Comparison of ENCODE assay signal across 14 cellular contexts in genomic region chr15:64232400-64232799, GRCh38.
DNase-seq lines count a peak whose midpoint lies in the region; ATAC-seq, FAIRE-seq and TF ChIP-seq lines count a peak whose summit lies in the region.
"Had no signal": no experiment of that assay in that cellular context is flagged by ENCODE, and none has a peak within 500 bp of the region (broad histone marks: within the 10 kb centered on the region; RNA-seq: fewer than 3 reads in every experiment).

No MANE protein-coding gene starts in this region.

- no peak overlapping the region for H3K27ac ChIP-seq in psoas muscle

- 33 to 52% (median 44%) methylated on average over 1 of the region's 1 CpG for WGBS in psoas muscle, 3 donors

- FAIRE-seq in RCC 7860 (lab: Jason Lieb, UNC): peak; percentile 99

- DNase-seq in GM03348 (ENCODE audit: low spot score) (peak; percentile 51), RCC 7860 (ENCODE audit: low spot score) (peak; percentile 91), epithelial cell of esophagus (ENCODE audit: low read depth) (peak; percentile 53), psoas muscle (no peak), H7 (no peak), NCI-H2107 treated with DMSO at 0.1 percent for 48 hours (lab: John Stamatoyannopoulos, UW; ENCODE audit: unreplicated experiment) (no peak), COLO829 (ENCODE audit: low spot score) (no peak)
- DNase-seq in stimulated activated naive CD4-positive, alpha-beta T cell treated with Interleukin-2 at 50 U/mL for 16 hours (lab: John Stamatoyannopoulos, UW): no peak
- DNase-seq: activated CD4-positive, alpha-beta memory T cell treated with anti-CD3 and anti-CD28 coated beads, Interleukin-2, amount 10 ng/mL, durations not matched to agents 7 days and 5 days; activated effector memory CD4-positive, alpha-beta T cell treated with anti-CD3 and anti-CD28 coated beads, Interleukin-2, amount 50 U/mL, for 16 hours; caudate nucleus; NCI-H345; T-helper 9 cell had no signal

- no peaks in the 10 kb centered on the region for H3K9me3 ChIP-seq in psoas muscle

- no peaks in the 10 kb centered on the region for H3K27me3 ChIP-seq in psoas muscle (ENCODE audit: insufficient read depth in 3 of 3, low read length in 2 of 3)
- no peaks in the 10 kb centered on the region for H3K27me3 ChIP-seq in H7 (ENCODE audit: control insufficient read depth, insufficient read depth, low read length)

- intact Hi-C loops in psoas muscle (cut with DNase I): no loop called here

- H3K36me3 ChIP-seq in psoas muscle (ENCODE audit: insufficient read depth in 1 of 2, low read depth in 1 of 2) (no peaks in the 10 kb centered on the region), H7 (replicated peaks; ENCODE audit: control insufficient read depth, insufficient read depth, low read length) (no peaks in the 10 kb centered on the region)

- TF ChIP-seq CTCF in epithelial cell of esophagus (IDR thresholded peaks at IDR 0.05; ENCODE audit: insufficient read depth, low read depth, low read length, missing control alignments) (no peak), psoas muscle (IDR thresholded peaks at IDR 0.05) (no peak)

- peak in 3 of 4 donors; percentile 40 to 60 (median 59) for ATAC-seq in psoas muscle
- ATAC-seq: esophagus mucosa had no signal

- H3K4me3 ChIP-seq in epithelial cell of esophagus (ENCODE audit: low read length) (no peak overlapping the region), psoas muscle (no peak overlapping the region), H7 (ENCODE audit: insufficient read depth, low read depth, low read length) (no peak overlapping the region)

- H3K4me1 ChIP-seq in psoas muscle: no peaks in the 10 kb centered on the region

Comparison
In these comparisons a context has a peak if more than half of its experiments do, and no peak if none do; other contexts are left out.
1. DNase-seq: peak in GM03348 (single experiment), RCC 7860 (single experiment) and epithelial cell of esophagus (single experiment); none in psoas muscle (0 of 2), H7 (single experiment), stimulated activated naive CD4-positive, alpha-beta T cell treated with Interleukin-2 at 50 U/mL for 16 hours (single experiment), NCI-H2107 treated with DMSO at 0.1 percent for 48 hours (single experiment) and COLO829 (single experiment).